ENCODE assay signal across 8 cellular contexts in the genomic region with DNA sequence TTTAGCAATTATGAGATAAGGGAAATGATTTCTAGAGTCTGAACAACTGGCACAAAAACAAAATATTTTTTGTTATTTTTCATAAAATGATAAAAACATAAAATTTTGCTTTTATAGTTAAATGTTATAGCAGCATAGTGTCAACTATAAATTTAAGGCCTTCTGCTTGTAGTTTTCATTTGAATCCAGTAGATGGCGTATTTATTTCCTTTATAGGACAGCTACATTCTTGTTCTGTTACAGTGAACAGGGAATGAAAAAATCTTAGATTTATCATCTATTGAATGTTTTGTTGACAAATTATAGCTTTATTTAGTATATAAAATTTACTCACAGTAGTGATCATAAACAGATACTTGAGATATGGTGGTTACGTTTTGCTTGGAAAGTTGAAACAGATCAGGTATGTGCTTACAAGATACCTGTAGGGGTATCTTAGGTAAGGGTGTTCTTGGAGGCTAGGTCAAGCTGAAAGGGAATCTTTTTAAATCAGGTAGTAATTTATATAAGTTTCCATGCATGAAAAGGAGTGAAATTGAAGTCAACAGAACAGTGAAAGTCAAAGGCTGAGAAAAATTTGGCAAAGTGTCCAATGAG.
DNase-seq lines count a peak whose midpoint lies in the region; ATAC-seq and TF ChIP-seq lines count a peak whose summit lies in the region.

No MANE protein-coding gene starts in this region.

- CTCF ChIA-PET in Caco-2 (lab: Charles Lee), result interaction anchor here (1.1 kb wide), 1 partner anchor 11 kb away, joined by 3 read pairs; no protein-coding TSS in a partner anchor

- TF ChIP-seq CTCF in Caco-2 (IDR thresholded peaks at IDR 0.05; ENCODE audit: insufficient read depth in 1 of 2, low read depth in 1 of 2, low read length in 1 of 2, severe bottlenecking in 1 of 2, unreplicated experiment in 1 of 2), result peak; percentile 43 to 56

- peak in 1 of 2 experiments; percentile 12 for DNase-seq in Caco-2
- peak; percentile 4 for DNase-seq in SK-N-DZ (ENCODE audit: low spot score)
- DNase-seq in glomerular visceral epithelial cell (ENCODE audit: extremely low spot score), result peak; percentile 23
- no peak for DNase-seq in stimulated activated effector memory CD8-positive, alpha-beta T cell treated with anti-CD3 and anti-CD28 coated beads, Interleukin-12 subunit alpha, Interleukin-12 subunit beta, amount 100 ng/mL, for 72 hours (ENCODE audit: low spot score in 2 of 2)
- DNase-seq in AG08396 (ENCODE audit: low spot score), result no peak

- H3K36me3 Mint-ChIP-seq in Caco-2 (ENCODE audit: insufficient read depth, unreplicated experiment), result no peaks in the 10 kb centered on the region
- no peaks in the 10 kb centered on the region for H3K36me3 Mint-ChIP-seq in stimulated activated effector memory CD8-positive, alpha-beta T cell treated with anti-CD3 and anti-CD28 coated beads, Interleukin-12 subunit alpha, Interleukin-12 subunit beta, amount 100 ng/mL, for 72 hours

- BruUV-seq in Caco-2 (replicated peaks; lab: Mats Ljungman, UMichigan), result no TSS peak

- no peaks in the 10 kb centered on the region for H3K4me1 ChIP-seq in Caco-2

- no peak overlapping the region for H3K4me3 Mint-ChIP-seq in Caco-2 (ENCODE audit: unreplicated experiment)
- no peak overlapping the region for H3K4me3 Mint-ChIP-seq in stimulated activated effector memory CD8-positive, alpha-beta T cell treated with anti-CD3 and anti-CD28 coated beads, Interleukin-12 subunit alpha, Interleukin-12 subunit beta, amount 100 ng/mL, for 72 hours

- peak; percentile 71 for ATAC-seq in GM19463 (IDR thresholded peaks at IDR 0.05; ENCODE audit: unreplicated experiment)
- ATAC-seq in HG03558 (IDR thresholded peaks at IDR 0.05; ENCODE audit: extremely low read depth, unreplicated experiment), result peak; percentile 64
- no peak for ATAC-seq in stimulated activated effector memory CD8-positive, alpha-beta T cell treated with anti-CD3 and anti-CD28 coated beads, Interleukin-12 subunit alpha, Interleukin-12 subunit beta, amount 100 ng/mL, for 72 hours
- ATAC-seq in HG03457 (IDR thresholded peaks at IDR 0.05; ENCODE audit: unreplicated experiment), result no peak

- POLR2A ChIA-PET in Caco-2 (lab: Charles Lee), result no interaction called here

- H3K4me1 Mint-ChIP-seq in Caco-2 (ENCODE audit: low read depth, unreplicated experiment), result no peaks in the 10 kb centered on the region
- no peaks in the 10 kb centered on the region for H3K4me1 Mint-ChIP-seq in stimulated activated effector memory CD8-positive, alpha-beta T cell treated with anti-CD3 and anti-CD28 coated beads, Interleukin-12 subunit alpha, Interleukin-12 subunit beta, amount 100 ng/mL, for 72 hours

- H3K9me3 Mint-ChIP-seq in Caco-2 (ENCODE audit: unreplicated experiment), result no peaks in the 10 kb centered on the region
- no peaks in the 10 kb centered on the region for H3K9me3 Mint-ChIP-seq in stimulated activated effector memory CD8-positive, alpha-beta T cell treated with anti-CD3 and anti-CD28 coated beads, Interleukin-12 subunit alpha, Interleukin-12 subunit beta, amount 100 ng/mL, for 72 hours

- intact Hi-C loops in Caco-2 (cut with micrococcal nuclease; ENCODE audit: unreplicated experiment), result loop anchor here (5.0 to 10.0 kb wide), 4 partner anchors 243 to 857 kb away; a partner anchor contains a TSS

- H3K4me3 ChIP-seq in Caco-2 (ENCODE audit: low read depth, low read length), result no peak overlapping the region

- H3K36me3 ChIP-seq in Caco-2 (ENCODE audit: control insufficient read depth, insufficient read depth, low read length), result no peaks in the 10 kb centered on the region

- H3K9me3 ChIP-seq in Caco-2, result no peaks in the 10 kb centered on the region

- no peaks in the 10 kb centered on the region for H3K27me3 ChIP-seq in Caco-2 (replicated peaks; ENCODE audit: control insufficient read depth, insufficient read depth, low read length)

- H3K27me3 Mint-ChIP-seq in Caco-2 (ENCODE audit: insufficient read depth, unreplicated experiment), result peaks cover 3% of the 10 kb centered on the region

- no peak overlapping the region for H3K27ac Mint-ChIP-seq in Caco-2 (ENCODE audit: unreplicated experiment)
- H3K27ac Mint-ChIP-seq in stimulated activated effector memory CD8-positive, alpha-beta T cell treated with anti-CD3 and anti-CD28 coated beads, Interleukin-12 subunit alpha, Interleukin-12 subunit beta, amount 100 ng/mL, for 72 hours, result no peak overlapping the region

Comparison
In these comparisons a context has a peak if more than half of its experiments do, and no peak if none do; other contexts are left out.
1. DNase-seq: peak in SK-N-DZ (single experiment) and glomerular visceral epithelial cell (single experiment); none in stimulated activated effector memory CD8-positive, alpha-beta T cell treated with anti-CD3 and anti-CD28 coated beads, Interleukin-12 subunit alpha, Interleukin-12 subunit beta, amount 100 ng/mL, for 72 hours (0 of 2) and AG08396 (single experiment).
2. ATAC-seq: peak in GM19463 (single experiment) and HG03558 (single experiment); none in stimulated activated effector memory CD8-positive, alpha-beta T cell treated with anti-CD3 and anti-CD28 coated beads, Interleukin-12 subunit alpha, Interleukin-12 subunit beta, amount 100 ng/mL, for 72 hours (single experiment) and HG03457 (single experiment).